In the genomic region with DNA sequence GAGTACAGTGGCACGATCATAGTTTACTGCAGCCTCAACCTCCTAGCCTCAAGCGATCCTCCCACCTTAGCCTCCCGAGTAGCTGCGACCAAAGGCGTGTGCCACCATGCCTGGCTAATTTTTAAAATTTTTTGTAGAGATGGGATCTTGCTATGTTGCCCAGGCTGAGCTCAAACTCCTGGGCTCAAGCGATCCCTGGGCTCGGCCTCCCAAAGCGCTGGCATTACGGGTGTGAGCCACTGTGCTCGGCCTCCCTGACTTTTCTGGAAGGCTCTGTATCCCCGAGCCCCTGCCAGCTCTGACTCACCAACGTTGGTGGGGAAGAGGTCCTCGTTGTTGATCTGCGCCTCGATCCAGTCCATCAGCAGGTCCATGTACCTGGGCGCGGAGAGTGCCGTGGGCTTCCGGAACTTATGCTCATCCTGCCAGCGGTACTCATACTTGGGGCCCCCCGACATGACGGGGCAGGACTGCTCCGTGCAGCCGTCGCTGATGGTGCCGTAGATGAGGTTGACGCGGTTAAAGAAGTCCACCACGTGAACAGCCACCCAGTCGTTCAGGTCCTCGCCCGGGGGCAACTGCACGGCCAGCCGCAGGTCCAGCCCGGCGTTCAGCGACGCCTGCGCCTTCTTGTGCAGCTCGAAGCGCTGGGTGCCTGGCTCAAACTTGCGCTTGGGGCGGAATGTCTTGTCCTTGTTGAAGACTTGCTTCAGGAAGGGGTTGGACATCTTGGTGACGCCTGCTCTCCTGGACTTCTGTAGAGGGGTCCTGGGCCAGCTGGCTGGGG, we compare ENCODE assay signal across 2 cellular contexts.
TF ChIP-seq lines count a peak whose summit lies in the region.

No MANE protein-coding gene starts in this region.

TF ChIP-seq in SK-N-SH, 30 proteins besides CTCF, POLR2A, EP300 and RAD21:
- no peak for TF ChIP-seq RXRA (IDR thresholded peaks at IDR 0.05; ENCODE audit: borderline replicate concordance, low read depth)
- TF ChIP-seq JUND (IDR thresholded peaks at IDR 0.05) = no peak
- TF ChIP-seq ZBTB33 (IDR thresholded peaks at IDR 0.05; ENCODE audit: borderline replicate concordance, low read depth) = no peak
- no peak for TF ChIP-seq ELF1 (IDR thresholded peaks at IDR 0.05)
- no peak for TF ChIP-seq YY1 (IDR thresholded peaks at IDR 0.05; ENCODE audit: low read depth)
- TF ChIP-seq MAX (IDR thresholded peaks at IDR 0.05; ENCODE audit: low read depth) = no peak
- TF ChIP-seq EZH2phosphoT487 (IDR thresholded peaks at IDR 0.05; ENCODE audit: borderline replicate concordance, low read depth) = no peak

TF ChIP-seq in SK-N-SH treated with all-trans-retinoic acid at 6 μM for 48 hours, 23 proteins besides CTCF, POLR2A, EP300 and RAD21:
- TF ChIP-seq, protein P1, sequence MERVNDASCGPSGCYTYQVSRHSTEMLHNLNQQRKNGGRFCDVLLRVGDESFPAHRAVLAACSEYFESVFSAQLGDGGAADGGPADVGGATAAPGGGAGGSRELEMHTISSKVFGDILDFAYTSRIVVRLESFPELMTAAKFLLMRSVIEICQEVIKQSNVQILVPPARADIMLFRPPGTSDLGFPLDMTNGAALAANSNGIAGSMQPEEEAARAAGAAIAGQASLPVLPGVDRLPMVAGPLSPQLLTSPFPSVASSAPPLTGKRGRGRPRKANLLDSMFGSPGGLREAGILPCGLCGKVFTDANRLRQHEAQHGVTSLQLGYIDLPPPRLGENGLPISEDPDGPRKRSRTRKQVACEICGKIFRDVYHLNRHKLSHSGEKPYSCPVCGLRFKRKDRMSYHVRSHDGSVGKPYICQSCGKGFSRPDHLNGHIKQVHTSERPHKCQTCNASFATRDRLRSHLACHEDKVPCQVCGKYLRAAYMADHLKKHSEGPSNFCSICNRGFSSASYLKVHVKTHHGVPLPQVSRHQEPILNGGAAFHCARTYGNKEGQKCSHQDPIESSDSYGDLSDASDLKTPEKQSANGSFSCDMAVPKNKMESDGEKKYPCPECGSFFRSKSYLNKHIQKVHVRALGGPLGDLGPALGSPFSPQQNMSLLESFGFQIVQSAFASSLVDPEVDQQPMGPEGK (CRISPR knock-in tag; IDR thresholded peaks at IDR 0.05; ENCODE audit: borderline replicate concordance) = no peak
- no peak for TF ChIP-seq ZFP3 (CRISPR knock-in tag; IDR thresholded peaks at IDR 0.05)
